In the genomic region with DNA sequence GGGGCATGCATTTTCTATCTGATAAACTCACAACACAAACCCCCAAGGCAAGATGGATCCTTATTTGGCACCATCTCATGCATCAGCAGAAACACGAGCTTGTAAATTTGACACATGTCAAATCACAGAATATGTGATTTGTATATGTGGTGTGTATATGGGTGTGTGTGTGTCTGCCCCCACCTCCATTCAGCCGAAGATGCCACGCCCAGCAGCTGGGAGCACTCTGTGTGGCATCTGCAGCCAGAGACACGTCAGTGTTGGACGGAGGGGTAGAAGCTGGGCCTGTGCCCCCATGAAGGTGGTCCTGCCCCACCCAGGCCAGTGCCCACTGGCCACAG, we compare ENCODE assay signal across 11 cellular contexts.
"Had no signal": no experiment of that assay in that cellular context is flagged by ENCODE, and none has a peak within 500 bp of the region (broad histone marks: within the 10 kb centered on the region; RNA-seq: fewer than 3 reads in every experiment).

No MANE protein-coding gene starts in this region.

- ATAC-seq: effector memory CD8-positive, alpha-beta T cell had no signal

- H3K4me1 ChIP-seq: uterus had no signal

- H3K4me1 Mint-ChIP-seq: brain; central memory CD8-positive, alpha-beta T cell had no signal

- DNase-seq: activated CD4-positive, alpha-beta T cell treated with anti-CD3 and anti-CD28 coated beads, Interleukin-2, amount 50 U/mL, for 4 hours; activated naive CD4-positive, alpha-beta T cell treated with anti-CD3 and anti-CD28 coated beads, Interleukin-2, amount 50 U/mL, for 16 hours; activated T-cell treated with anti-CD3 and anti-CD28 coated beads, Interleukin-2, amount 50 U/mL, for 1 hour; effector memory CD8-positive, alpha-beta T cell; hippocampal formation; kidney glomerular epithelial cell; ovary; uterus had no signal

- H3K27me3 Mint-ChIP-seq: central memory CD8-positive, alpha-beta T cell had no signal

- H3K9me3 Mint-ChIP-seq: brain; central memory CD8-positive, alpha-beta T cell; effector memory CD8-positive, alpha-beta T cell had no signal

- H3K27me3 ChIP-seq: ovary, uterus had no signal

- H3K36me3 Mint-ChIP-seq: brain had no signal

- H3K27ac Mint-ChIP-seq: brain; effector memory CD8-positive, alpha-beta T cell had no signal

- H3K9me3 ChIP-seq: ovary, uterus had no signal

- H3K27ac ChIP-seq: ovary, uterus had no signal

- H3K4me3 Mint-ChIP-seq: brain; central memory CD8-positive, alpha-beta T cell; effector memory CD8-positive, alpha-beta T cell had no signal

- H3K4me3 ChIP-seq: lung, ovary, uterus had no signal

- H3K36me3 ChIP-seq: ovary, uterus had no signal
